Comparison of ENCODE assay signal across 14 cellular contexts in genomic region chr19:40584007-40584406, GRCh38. TPM values are rescaled to one million over a fixed set of nuclear protein-coding genes. Genes with fewer than 3 reads are reported as not detected.
DNase-seq lines count a peak whose midpoint lies in the region; ATAC-seq and TF ChIP-seq lines count a peak whose summit lies in the region.
"Had no signal": no experiment of that assay in that cellular context is flagged by ENCODE, and none has a peak within 500 bp of the region (broad histone marks: within the 10 kb centered on the region; RNA-seq: fewer than 3 reads in every experiment).

No MANE protein-coding gene starts in this region.

- ATAC-seq in RWPE2 (ENCODE audit: low read depth), result peak; percentile 59; the same call in 1 of the 3 replicates
- no peak for ATAC-seq in GM18861 (IDR thresholded peaks at IDR 0.05; ENCODE audit: unreplicated experiment)
- ATAC-seq: activated T-helper 17 cell treated with anti-CD3 and anti-CD28 coated beads, Interleukin-2, amount 50 U/mL, for 72 hours; psoas muscle had no signal

- DNase-seq in ACHN (peak; percentile 40), GM12864 (ENCODE audit: low read depth) (no peak), RWPE2 (ENCODE audit: low spot score) (no peak), fibroblast of the aortic adventitia (ENCODE audit: low read depth) (no peak), inferior parietal cortex (ENCODE audit: extremely low spot score) (no peak), NCI-H446 treated with DMSO at 0.1 percent for 48 hours (lab: John Stamatoyannopoulos, UW) (no peak)
- no peak for DNase-seq in activated T-cell treated with anti-CD3 and anti-CD28 coated beads, Interleukin-2, amount 50 U/mL, for 48 hours
- DNase-seq: activated B cell treated with CpG ODN at 0.5 μM for 24 hours, NCI-H187 treated with DMSO at 0.1 percent for 48 hours, Peyer's patch, psoas muscle, thyroid gland had no signal

- H3K4me3 ChIP-seq in GM12864 (ENCODE audit: low read depth, low read length) (no peak overlapping the region), RWPE2 (ENCODE audit: severe bottlenecking) (no peak overlapping the region), fibroblast of the aortic adventitia (ENCODE audit: low read depth, low read length) (no peak overlapping the region)
- H3K4me3 ChIP-seq: Peyer's patch, psoas muscle, thyroid gland had no signal

- H3K27me3 ChIP-seq in RWPE2 (ENCODE audit: insufficient read depth, poor library complexity, severe bottlenecking), result no peaks in the 10 kb centered on the region
- H3K27me3 ChIP-seq: Peyer's patch, thyroid gland had no signal

- in situ Hi-C loops in ACHN (cut with HindIII; ENCODE audit: low pct_ligation_motif_present, low pct_unique_long_range_greater_than_20kb, low sequenced_read_pairs), result no loop called here

- H3K9me3 ChIP-seq in RWPE2 (ENCODE audit: severe bottlenecking), result no peaks in the 10 kb centered on the region
- H3K9me3 ChIP-seq: Peyer's patch, psoas muscle, thyroid gland had no signal

- H3K4me1 ChIP-seq in RWPE2 (ENCODE audit: insufficient read depth, poor library complexity, severe bottlenecking), result peaks cover 11% of the 10 kb centered on the region
- H3K4me1 ChIP-seq: Peyer's patch, psoas muscle, thyroid gland had no signal

- TF ChIP-seq CTCF in GM12864 (IDR thresholded peaks at IDR 0.05; ENCODE audit: low read depth, low read length, missing control alignments) (peak; percentile 44), RWPE2 (IDR thresholded peaks at IDR 0.05; ENCODE audit: poor library complexity, severe bottlenecking) (peak; percentile 35), fibroblast of the aortic adventitia (IDR thresholded peaks at IDR 0.05; ENCODE audit: insufficient read depth, low read length) (peak; percentile 30)

- peak overlapping the region; percentile 76 for H3K27ac ChIP-seq in RWPE2 (ENCODE audit: poor library complexity, severe bottlenecking)
- H3K27ac ChIP-seq: Peyer's patch, psoas muscle, thyroid gland had no signal

- H3K36me3 ChIP-seq in RWPE2 (ENCODE audit: low read depth), result peaks cover 44% of the 10 kb centered on the region

RNA-seq across cellular contexts. Expression of gene SHKBP1, which starts 7.3 kb away (rescaled TPM):
- 5.7 and 24.9 TPM in 2 replicates for total RNA-seq in fibroblast of the aortic adventitia (ENCODE audit: low replicate concordance)

RNA-seq across cellular contexts. Expression of gene LTBP4, which starts 17.2 kb away (rescaled TPM):
- 31.5 and 38.9 TPM in 2 replicates for total RNA-seq in fibroblast of the aortic adventitia (ENCODE audit: low replicate concordance)
